22 cellular contexts compared by ENCODE assay signal in genomic region chr11:128970598-128971190, GRCh38. TPM values are rescaled to one million over a fixed set of nuclear protein-coding genes. Genes with fewer than 3 reads are reported as not detected.
DNase-seq lines count a peak whose midpoint lies in the region; ATAC-seq and TF ChIP-seq lines count a peak whose summit lies in the region.
"Had no signal": no experiment of that assay in that cellular context is flagged by ENCODE, and none has a peak within 500 bp of the region (broad histone marks: within the 10 kb centered on the region; RNA-seq: fewer than 3 reads in every experiment).

No MANE protein-coding gene starts in this region.

- no peaks in the 10 kb centered on the region for H3K27me3 ChIP-seq in Loucy (ENCODE audit: insufficient read depth, low read length, poor library complexity, severe bottlenecking)
- no peaks in the 10 kb centered on the region for H3K27me3 ChIP-seq in upper lobe of right lung
- H3K27me3 ChIP-seq: SJSA1 had no signal

- TF ChIP-seq CTCF in Loucy (conservative IDR thresholded peaks at IDR 0.05; ENCODE audit: low read length) (no peak), upper lobe of right lung (IDR thresholded peaks at IDR 0.05) (no peak)

- no peaks in the 10 kb centered on the region for H3K9me2 ChIP-seq in Loucy (replicated peaks; ENCODE audit: low read depth, low read length)

- H3K36me3 Mint-ChIP-seq in activated CD8-positive, alpha-beta memory T cell treated with anti-CD3 and anti-CD28 coated beads, Interleukin-2, amount 10 ng/mL, durations not matched to agents 7 days and 5 days = no peaks in the 10 kb centered on the region
- H3K36me3 Mint-ChIP-seq in activated T-helper 2 cell treated with anti-CD3 and anti-CD28 coated beads, Interferon-gamma antibody, Interleukin-2, Interleukin-4, amounts not matched to agents 10 μg/mL and 5 μg/mL and 100 μg/mL, durations not matched to agents 14 hours and 24 hours and 36 hours (ENCODE audit: low read depth) = peaks cover 27% of the 10 kb centered on the region

- CTCF ChIA-PET in activated CD8-positive, alpha-beta memory T cell treated with anti-CD3 and anti-CD28 coated beads, Interleukin-2, amount 10 ng/mL, durations not matched to agents 7 days and 5 days (lab: Charles Lee) = interaction anchor here (0.7 to 0.8 kb wide), 2 partner anchors 9 to 14 kb away, joined by 3 read pairs; no protein-coding TSS in a partner anchor

- peak; percentile 81 for ATAC-seq in activated CD8-positive, alpha-beta memory T cell treated with anti-CD3 and anti-CD28 coated beads, Interleukin-2, amount 10 ng/mL, durations not matched to agents 7 days and 5 days
- peak; percentile 14 for ATAC-seq in upper lobe of right lung
- ATAC-seq: A549 had no signal

- H3K4me1 Mint-ChIP-seq in activated CD8-positive, alpha-beta memory T cell treated with anti-CD3 and anti-CD28 coated beads, Interleukin-2, amount 10 ng/mL, durations not matched to agents 7 days and 5 days = peaks cover 26% of the 10 kb centered on the region
- peaks cover 33% of the 10 kb centered on the region for H3K4me1 Mint-ChIP-seq in activated T-helper 2 cell treated with anti-CD3 and anti-CD28 coated beads, Interferon-gamma antibody, Interleukin-2, Interleukin-4, amounts not matched to agents 10 μg/mL and 5 μg/mL and 100 μg/mL, durations not matched to agents 14 hours and 24 hours and 36 hours (ENCODE audit: low read depth)

- H4K20me1 ChIP-seq in Loucy (ENCODE audit: insufficient read depth, low read length, poor library complexity, severe bottlenecking) = no peaks in the 10 kb centered on the region

- intact Hi-C loops in activated T-helper 2 cell treated with anti-CD3 and anti-CD28 coated beads, Interferon-gamma antibody, Interleukin-2, Interleukin-4, amounts not matched to agents 10 μg/mL and 5 μg/mL and 100 μg/mL, durations not matched to agents 14 hours and 24 hours and 36 hours (cut with micrococcal nuclease) = no loop called here
- intact Hi-C loops in upper lobe of right lung (cut with DNase I) = no loop called here

- no peak overlapping the region for H3K4me3 ChIP-seq in Loucy (ENCODE audit: low read length, poor library complexity, severe bottlenecking)
- no peak overlapping the region for H3K4me3 ChIP-seq in upper lobe of right lung
- H3K4me3 ChIP-seq: A549, GM23248, SJSA1 had no signal

- no peak overlapping the region for H3K4me3 Mint-ChIP-seq in activated CD8-positive, alpha-beta memory T cell treated with anti-CD3 and anti-CD28 coated beads, Interleukin-2, amount 10 ng/mL, durations not matched to agents 7 days and 5 days
- no peak overlapping the region for H3K4me3 Mint-ChIP-seq in activated T-helper 2 cell treated with anti-CD3 and anti-CD28 coated beads, Interferon-gamma antibody, Interleukin-2, Interleukin-4, amounts not matched to agents 10 μg/mL and 5 μg/mL and 100 μg/mL, durations not matched to agents 14 hours and 24 hours and 36 hours (ENCODE audit: low read depth)
- H3K4me3 Mint-ChIP-seq: B cell had no signal

- H3K9me3 Mint-ChIP-seq in activated CD8-positive, alpha-beta memory T cell treated with anti-CD3 and anti-CD28 coated beads, Interleukin-2, amount 10 ng/mL, durations not matched to agents 7 days and 5 days (ENCODE audit: low read depth) = no peaks in the 10 kb centered on the region
- H3K9me3 Mint-ChIP-seq in activated T-helper 2 cell treated with anti-CD3 and anti-CD28 coated beads, Interferon-gamma antibody, Interleukin-2, Interleukin-4, amounts not matched to agents 10 μg/mL and 5 μg/mL and 100 μg/mL, durations not matched to agents 14 hours and 24 hours and 36 hours = no peaks in the 10 kb centered on the region
- H3K9me3 Mint-ChIP-seq: CD14-positive monocyte had no signal

- peak; percentile 67 for DNase-seq in activated CD8-positive, alpha-beta memory T cell treated with anti-CD3 and anti-CD28 coated beads, Interleukin-2, amount 10 ng/mL, durations not matched to agents 7 days and 5 days
- DNase-seq in activated CD8-positive, alpha-beta memory T cell treated with anti-CD3 and anti-CD28 coated beads, Interleukin-2, amount 50 U/mL, for 4 hours = no peak
- peak; percentile 13 for DNase-seq in activated T-helper 2 cell treated with anti-CD3 and anti-CD28 coated beads, Interferon-gamma antibody, Interleukin-2, Interleukin-4, amounts not matched to agents 10 μg/mL and 5 μg/mL and 100 μg/mL, durations not matched to agents 14 hours and 24 hours and 36 hours (ENCODE audit: low spot score)
- DNase-seq in upper lobe of right lung (no peak), UCSD-AML1 (lab: John Stamatoyannopoulos, UW; ENCODE audit: unreplicated experiment) (no peak), NCI-H146 (lab: John Stamatoyannopoulos, UW) (no peak)
- DNase-seq: GDM1, GM23248, HCEC 1CT, NCI-H1694 treated with DMSO at 0.1 percent for 48 hours, NCI-H2081 treated with DMSO at 0.1 percent for 48 hours, NCI-H446, NCI-H526, OCI-M1 had no signal

- H3K27ac ChIP-seq in upper lobe of right lung = no peak overlapping the region
- H3K27ac ChIP-seq: A549, GM23248, KMS-11, SJSA1 had no signal

- H3K27me3 Mint-ChIP-seq in activated CD8-positive, alpha-beta memory T cell treated with anti-CD3 and anti-CD28 coated beads, Interleukin-2, amount 10 ng/mL, durations not matched to agents 7 days and 5 days = peaks cover 37% of the 10 kb centered on the region
- H3K27me3 Mint-ChIP-seq in activated T-helper 2 cell treated with anti-CD3 and anti-CD28 coated beads, Interferon-gamma antibody, Interleukin-2, Interleukin-4, amounts not matched to agents 10 μg/mL and 5 μg/mL and 100 μg/mL, durations not matched to agents 14 hours and 24 hours and 36 hours (ENCODE audit: low read depth) = no peaks in the 10 kb centered on the region

- no peak overlapping the region for H2AFZ ChIP-seq in Loucy (ENCODE audit: low read length)
- H2AFZ ChIP-seq: GM23248 had no signal

- H3K36me3 ChIP-seq in Loucy (ENCODE audit: insufficient read depth, low read length) (peaks cover 50% of the 10 kb centered on the region; the same call in 1 of the 2 replicates), upper lobe of right lung (peaks cover 58% of the 10 kb centered on the region)
- H3K36me3 ChIP-seq: SJSA1 had no signal

- H3F3A ChIP-seq in Loucy (ENCODE audit: low read depth) = no peaks in the 10 kb centered on the region

- no peaks in the 10 kb centered on the region for H3K79me2 ChIP-seq in Loucy (ENCODE audit: insufficient read depth, low read length)

- H3K4me2 ChIP-seq in Loucy (ENCODE audit: low read depth, low read length, poor library complexity, severe bottlenecking) = peak overlapping the region; percentile 19
- H3K4me2 ChIP-seq: A549, KMS-11 had no signal

- H3K4me1 ChIP-seq in Loucy (ENCODE audit: insufficient read depth, low read length, poor library complexity, severe bottlenecking) = peaks cover 8% of the 10 kb centered on the region
- no peaks in the 10 kb centered on the region for H3K4me1 ChIP-seq in upper lobe of right lung
- H3K4me1 ChIP-seq: A549, SJSA1 had no signal

- peak overlapping the region; percentile 49 for H3K27ac Mint-ChIP-seq in activated CD8-positive, alpha-beta memory T cell treated with anti-CD3 and anti-CD28 coated beads, Interleukin-2, amount 10 ng/mL, durations not matched to agents 7 days and 5 days
- H3K27ac Mint-ChIP-seq in activated T-helper 2 cell treated with anti-CD3 and anti-CD28 coated beads, Interferon-gamma antibody, Interleukin-2, Interleukin-4, amounts not matched to agents 10 μg/mL and 5 μg/mL and 100 μg/mL, durations not matched to agents 14 hours and 24 hours and 36 hours = peak overlapping the region; percentile 1
- H3K27ac Mint-ChIP-seq: B cell had no signal

- no peaks in the 10 kb centered on the region for H3K9me3 ChIP-seq in Loucy (ENCODE audit: insufficient read depth, low read depth, low read length)
- no peaks in the 10 kb centered on the region for H3K9me3 ChIP-seq in upper lobe of right lung
- H3K9me3 ChIP-seq: A549, SJSA1 had no signal

- no peak overlapping the region for H3K9ac ChIP-seq in Loucy (ENCODE audit: low read depth, low read length, poor library complexity, severe bottlenecking)
- H3K9ac ChIP-seq: GM23248, KMS-11 had no signal

RNA-seq across cellular contexts. Expression of gene TP53AIP1, which starts 28.0 kb away (rescaled TPM):
- not detected for total RNA-seq in activated CD8-positive, alpha-beta memory T cell treated with anti-CD3 and anti-CD28 coated beads, Interleukin-2, amount 10 ng/mL, durations not matched to agents 7 days and 5 days
- not detected in 2 replicates for total RNA-seq in activated T-helper 2 cell treated with anti-CD3 and anti-CD28 coated beads, Interferon-gamma antibody, Interleukin-2, Interleukin-4, amounts not matched to agents 10 μg/mL and 5 μg/mL and 100 μg/mL, durations not matched to agents 14 hours and 24 hours and 36 hours
- total RNA-seq in upper lobe of right lung = not detected
- total RNA-seq: GM23248, HT1080, M059J, SJSA1 had no signal

Comparison
In these comparisons a context has a peak if more than half of its experiments do, and no peak if none do; other contexts are left out.
1. DNase-seq: peak in activated CD8-positive, alpha-beta memory T cell treated with anti-CD3 and anti-CD28 coated beads, Interleukin-2, amount 10 ng/mL, durations not matched to agents 7 days and 5 days (single experiment) and activated T-helper 2 cell treated with anti-CD3 and anti-CD28 coated beads, Interferon-gamma antibody, Interleukin-2, Interleukin-4, amounts not matched to agents 10 μg/mL and 5 μg/mL and 100 μg/mL, durations not matched to agents 14 hours and 24 hours and 36 hours (single experiment); none in activated CD8-positive, alpha-beta memory T cell treated with anti-CD3 and anti-CD28 coated beads, Interleukin-2, amount 50 U/mL, for 4 hours (single experiment), upper lobe of right lung (single experiment), UCSD-AML1 (single experiment) and NCI-H146 (single experiment).